16 cellular contexts compared by ENCODE assay signal in genomic region chr5:103410174-103410573, GRCh38.
DNase-seq lines count a peak whose midpoint lies in the region; ATAC-seq, FAIRE-seq and TF ChIP-seq lines count a peak whose summit lies in the region.
"Had no signal": no experiment of that assay in that cellular context is flagged by ENCODE, and none has a peak within 500 bp of the region (broad histone marks: within the 10 kb centered on the region; RNA-seq: fewer than 3 reads in every experiment).

No MANE protein-coding gene starts in this region.

- no peaks in the 10 kb centered on the region for H3K9me3 ChIP-seq in GM12878 (replicated peaks; ENCODE audit: control insufficient read depth, insufficient read depth, low read length)
- H3K9me3 ChIP-seq: heart left ventricle had no signal

- H3K4me1 Mint-ChIP-seq in stimulated activated effector memory CD8-positive, alpha-beta T cell treated with anti-CD3 and anti-CD28 coated beads, Interleukin-12 subunit alpha, Interleukin-12 subunit beta, amount 100 ng/mL, for 72 hours, result no peaks in the 10 kb centered on the region

- BruUV-seq in GM12878 (replicated peaks; lab: Mats Ljungman, UMichigan), result no TSS peak

- no peak overlapping the region for H3K4me2 ChIP-seq in GM12878 (ENCODE audit: control insufficient read depth, insufficient read depth)

- H3K36me3 Mint-ChIP-seq in stimulated activated effector memory CD8-positive, alpha-beta T cell treated with anti-CD3 and anti-CD28 coated beads, Interleukin-12 subunit alpha, Interleukin-12 subunit beta, amount 100 ng/mL, for 72 hours, result no peaks in the 10 kb centered on the region

- SMC1A ChIA-PET in GM12878 (lab: Charles Lee; ENCODE audit: uncharacterized antibody, unreplicated experiment), result interaction anchor here (1.8 kb wide), 1 partner anchor 10 kb away, joined by 5 read pairs; no protein-coding TSS in a partner anchor

- H3K9ac ChIP-seq in GM12878 (ENCODE audit: control insufficient read depth, insufficient read depth, low read length), result no peak overlapping the region

- RAD21 ChIA-PET in GM12878 (lab: Charles Lee; ENCODE audit: unreplicated experiment), result no interaction called here

- H3K36me3 ChIP-seq in GM12878 (ENCODE audit: control insufficient read depth in 2 of 2, insufficient read depth in 2 of 2, low read length in 1 of 2), result no peaks in the 10 kb centered on the region
- H3K36me3 ChIP-seq: heart left ventricle had no signal

- no peak for TF ChIP-seq POLR2A in GM12878 (IDR thresholded peaks at IDR 0.05; ENCODE audit: low read depth, low read length)

- no peak for TF ChIP-seq EP300 in GM12878 (IDR thresholded peaks at IDR 0.05; ENCODE audit: borderline replicate concordance in 1 of 2, control insufficient read depth in 1 of 2, low read depth in 2 of 2, low read length in 2 of 2)

- no peak overlapping the region for H2AFZ ChIP-seq in GM12878 (ENCODE audit: control insufficient read depth, low read depth, low read length)

- no peaks in the 10 kb centered on the region for H3K27me3 ChIP-seq in GM12878 (replicated peaks in 1 of 2; ENCODE audit: control insufficient read depth in 2 of 2, insufficient read depth in 2 of 2, low read length in 1 of 2)
- H3K27me3 ChIP-seq: heart left ventricle had no signal

- no peak overlapping the region for H3K4me3 ChIP-seq in GM12878
- H3K4me3 ChIP-seq: heart left ventricle had no signal

- H4K20me1 ChIP-seq in GM12878 (ENCODE audit: control insufficient read depth, insufficient read depth), result no peaks in the 10 kb centered on the region

- H3K9me3 Mint-ChIP-seq in stimulated activated effector memory CD8-positive, alpha-beta T cell treated with anti-CD3 and anti-CD28 coated beads, Interleukin-12 subunit alpha, Interleukin-12 subunit beta, amount 100 ng/mL, for 72 hours, result no peaks in the 10 kb centered on the region
- H3K9me3 Mint-ChIP-seq: activated T-helper 1 cell treated with anti-CD3 and anti-CD28 coated beads, Interleukin-12 subunit alpha, Interleukin-12 subunit beta, Interleukin-2, Interleukin-4 antibody, amounts not matched to agents 30 ng/mL and 10 ng/mL and 1 ng/mL, durations not matched to agents 14 hours and 24 hours and 36 hours had no signal

- FAIRE-seq in GM12878 (lab: Jason Lieb, UNC), result peak; percentile 84
- FAIRE-seq: bronchial epithelial cell had no signal

- in situ Hi-C loops in GM12878 (cut with MboI), result no loop called here

- POLR2A ChIA-PET in GM12878 (lab: Charles Lee), result no interaction called here

- H3K4me3 Mint-ChIP-seq in stimulated activated effector memory CD8-positive, alpha-beta T cell treated with anti-CD3 and anti-CD28 coated beads, Interleukin-12 subunit alpha, Interleukin-12 subunit beta, amount 100 ng/mL, for 72 hours, result no peak overlapping the region
- H3K4me3 Mint-ChIP-seq: activated T-helper 1 cell treated with anti-CD3 and anti-CD28 coated beads, Interleukin-12 subunit alpha, Interleukin-12 subunit beta, Interleukin-2, Interleukin-4 antibody, amounts not matched to agents 30 ng/mL and 10 ng/mL and 1 ng/mL, durations not matched to agents 14 hours and 24 hours and 36 hours had no signal

- intact Hi-C loops in GM12878 (cut with micrococcal nuclease; ENCODE audit: unreplicated experiment), result no loop called here

- TF ChIP-seq CTCF in GM12878 (IDR thresholded peaks at IDR 0.05 in 2 of 3, conservative IDR thresholded peaks at IDR 0.05 in 1 of 3; ENCODE audit: control insufficient read depth in 2 of 3, extremely low read depth in 1 of 3, insufficient read depth in 1 of 3, low read depth in 3 of 3, low read length in 3 of 3), result no peak

- TF ChIP-seq RAD21 in GM12878 (IDR thresholded peaks at IDR 0.05; ENCODE audit: insufficient read depth, low read depth, low read length), result no peak

- DNase-seq in GM12878 (ENCODE audit: low read depth, low spot score) (no peak), dermis blood vessel endothelial cell (no peak)
- no peak for DNase-seq in stimulated activated effector memory CD8-positive, alpha-beta T cell treated with anti-CD3 and anti-CD28 coated beads, Interleukin-12 subunit alpha, Interleukin-12 subunit beta, amount 100 ng/mL, for 72 hours (ENCODE audit: low spot score in 2 of 2)
- no peak for DNase-seq in activated CD4-positive, CD25-positive, alpha-beta regulatory T cell treated with anti-CD3 and anti-CD28 coated beads, Interleukin-2, amount 50 U/mL, for 72 hours
- no peak for DNase-seq in activated naive CD4-positive, alpha-beta T cell (lab: John Stamatoyannopoulos, UW)
- DNase-seq: heart left ventricle; PC-3; stimulated activated CD4-positive, alpha-beta T cell treated with anti-CD3 and anti-CD28 coated beads, Interleukin-15, amount 100 ng/mL, for 24 hours had no signal

- ATAC-seq in GM19023 (IDR thresholded peaks at IDR 0.05; ENCODE audit: unreplicated experiment) (peak; percentile 96), GM21619 (IDR thresholded peaks at IDR 0.05; ENCODE audit: unreplicated experiment) (peak; percentile 98), HG03064 (IDR thresholded peaks at IDR 0.05; ENCODE audit: low read depth, unreplicated experiment) (peak; percentile 73), GM12878 (peak; percentile 92)
- ATAC-seq in stimulated activated effector memory CD8-positive, alpha-beta T cell treated with anti-CD3 and anti-CD28 coated beads, Interleukin-12 subunit alpha, Interleukin-12 subunit beta, amount 100 ng/mL, for 72 hours, result no peak
- ATAC-seq: HCT116, heart left ventricle, left lobe of liver, PC-3 had no signal

- H3K4me1 ChIP-seq in GM12878 (ENCODE audit: control insufficient read depth, insufficient read depth, low read length), result no peaks in the 10 kb centered on the region
- H3K4me1 ChIP-seq: heart left ventricle had no signal

- no peak overlapping the region for H3K27ac Mint-ChIP-seq in stimulated activated effector memory CD8-positive, alpha-beta T cell treated with anti-CD3 and anti-CD28 coated beads, Interleukin-12 subunit alpha, Interleukin-12 subunit beta, amount 100 ng/mL, for 72 hours
- H3K27ac Mint-ChIP-seq: activated T-helper 1 cell treated with anti-CD3 and anti-CD28 coated beads, Interleukin-12 subunit alpha, Interleukin-12 subunit beta, Interleukin-2, Interleukin-4 antibody, amounts not matched to agents 30 ng/mL and 10 ng/mL and 1 ng/mL, durations not matched to agents 14 hours and 24 hours and 36 hours had no signal

- CTCF ChIA-PET in GM12878 (lab: Yijun Ruan, JAX), result interaction anchor here (1.6 kb wide), 1 partner anchor 11 kb away, joined by 4 read pairs; no protein-coding TSS in a partner anchor

- H3K27ac ChIP-seq in GM12878 (ENCODE audit: control insufficient read depth, insufficient read depth), result no peak overlapping the region
- H3K27ac ChIP-seq: C4-2B, heart left ventricle had no signal

- no peaks in the 10 kb centered on the region for H3K79me2 ChIP-seq in GM12878 (ENCODE audit: control insufficient read depth, insufficient read depth, low read length)

- 21% methylated on average over 2 of the region's 2 CpGs for WGBS in GM12878 (ENCODE audit: insufficient coverage, insufficient replicate concordance, low lambda C conversion rate, missing lambda C conversion rate)

TF ChIP-seq in GM12878, 131 proteins besides CTCF, POLR2A, EP300 and RAD21 (continues in another document):
- TF ChIP-seq PKNOX1 (IDR thresholded peaks at IDR 0.05) (0 out of 2 replicates have a peak, but pooled peaks have one; percentile 9), PBX3 (IDR thresholded peaks at IDR 0.05; ENCODE audit: insufficient replicate concordance, low read depth, low read length) (peak; percentile 56), POU2F2 (IDR thresholded peaks at IDR 0.05; ENCODE audit: borderline replicate concordance, low read depth, low read length) (peak; percentile 81; the same call in 1 of the 3 replicates), ZNF207 (IDR thresholded peaks at IDR 0.05; ENCODE audit: borderline replicate concordance) (no peak), SIN3A (IDR thresholded peaks at IDR 0.05; ENCODE audit: low read depth, low read length) (no peak), ZNF622 (IDR thresholded peaks at IDR 0.05) (no peak), SPI1 (IDR thresholded peaks at IDR 0.05; ENCODE audit: borderline replicate concordance, insufficient read depth, low read depth, low read length) (no peak)
